In genomic region chr14:82963756-82964155, GRCh38 we compare ENCODE assay signal across 23 cellular contexts.
A peak's percentile ranks its signal among the peaks of the same experiment; 100 is the strongest.
DNase-seq lines count a peak whose midpoint lies in the region; FAIRE-seq and TF ChIP-seq lines count a peak whose summit lies in the region.
"Had no signal": no experiment of that assay in that cellular context is flagged by ENCODE, and none has a peak within 500 bp of the region (broad histone marks: within the 10 kb centered on the region; RNA-seq: fewer than 3 reads in every experiment).

No MANE protein-coding gene starts in this region.

- 83 to 89% (median 87%) methylated on average over 2 of the region's 2 CpGs for WGBS in small intestine, 3 donors
- WGBS in esophagus squamous epithelium, 2 donors, result 79 to 89% methylated on average over 2 of the region's 2 CpGs

- H3K27ac Mint-ChIP-seq in CD8-positive, alpha-beta memory T cell, result no peak overlapping the region
- H3K27ac Mint-ChIP-seq: B cell; CD4-positive, CD25-positive, alpha-beta regulatory T cell had no signal

- FAIRE-seq in RCC 7860 (lab: Jason Lieb, UNC) (peak; percentile 75), colon (lab: Jason Lieb, UNC) (peak; percentile 99), islet of Langerhans (lab: Jason Lieb, UNC) (peak; percentile 51), small intestine (lab: Jason Lieb, UNC) (peak; percentile 99)
- FAIRE-seq: GM12878, GM19239, H1 had no signal

- no peaks in the 10 kb centered on the region for H3K4me1 Mint-ChIP-seq in CD8-positive, alpha-beta memory T cell
- H3K4me1 Mint-ChIP-seq: B cell; CD4-positive, CD25-positive, alpha-beta regulatory T cell had no signal

- no peak overlapping the region for H3K4me3 ChIP-seq in small intestine (ENCODE audit: low read depth in 1 of 2, low read length in 2 of 2)
- no peak overlapping the region for H3K4me3 ChIP-seq in coronary artery
- H3K4me3 ChIP-seq in esophagus squamous epithelium, result no peak overlapping the region
- no peak overlapping the region for H3K4me3 ChIP-seq in CD8-positive, alpha-beta memory T cell (ENCODE audit: low read length)
- H3K4me3 ChIP-seq: BLaER1, GM12878, GM23248 had no signal

- no peak overlapping the region for H3K4me3 Mint-ChIP-seq in CD8-positive, alpha-beta memory T cell
- H3K4me3 Mint-ChIP-seq: B cell; CD4-positive, CD25-positive, alpha-beta regulatory T cell had no signal

- H3K27me3 ChIP-seq in small intestine (ENCODE audit: control insufficient read depth in 2 of 2, insufficient read depth in 2 of 2, low read length in 2 of 2) (no peaks in the 10 kb centered on the region), esophagus squamous epithelium (no peaks in the 10 kb centered on the region)
- no peaks in the 10 kb centered on the region for H3K27me3 ChIP-seq in CD8-positive, alpha-beta memory T cell (ENCODE audit: insufficient read depth, low read length, poor library complexity, severe bottlenecking)
- H3K27me3 ChIP-seq: BLaER1 had no signal

- no peaks in the 10 kb centered on the region for H3K27me3 Mint-ChIP-seq in CD8-positive, alpha-beta memory T cell
- H3K27me3 Mint-ChIP-seq: B cell; CD4-positive, CD25-positive, alpha-beta regulatory T cell had no signal

- no peak for DNase-seq in RCC 7860 (ENCODE audit: low spot score)
- no peak for DNase-seq in small intestine
- DNase-seq in coronary artery (ENCODE audit: low spot score), result no peak
- no peak for DNase-seq in esophagus squamous epithelium (lab: John Stamatoyannopoulos, UW)
- no peak for DNase-seq in CD8-positive, alpha-beta memory T cell
- no peak for DNase-seq in DMS 273 treated with DMSO at 0.1 percent for 48 hours (lab: John Stamatoyannopoulos, UW)
- DNase-seq: Calu3; CD4-positive, CD25-positive, alpha-beta regulatory T cell; COR-L47; DMS153; DND-41; GDM1; GM23248; H7; HCEC 1CT had no signal

- H3K9me3 ChIP-seq in small intestine (ENCODE audit: control insufficient read depth, low read depth), result no peaks in the 10 kb centered on the region
- no peaks in the 10 kb centered on the region for H3K9me3 ChIP-seq in esophagus squamous epithelium
- no peaks in the 10 kb centered on the region for H3K9me3 ChIP-seq in CD8-positive, alpha-beta memory T cell (ENCODE audit: low read length)
- H3K9me3 ChIP-seq: BLaER1 had no signal

- no peak overlapping the region for H3K27ac ChIP-seq in small intestine (ENCODE audit: low read depth in 1 of 2, low read length in 1 of 2)
- no peak overlapping the region for H3K27ac ChIP-seq in coronary artery
- no peak overlapping the region for H3K27ac ChIP-seq in esophagus squamous epithelium
- no peak overlapping the region for H3K27ac ChIP-seq in CD8-positive, alpha-beta memory T cell (ENCODE audit: low read depth, low read length)
- H3K27ac ChIP-seq: BLaER1, C4-2B, GM23248 had no signal

- POLR2A ChIA-PET in CD8-positive, alpha-beta memory T cell (lab: Charles Lee), result no interaction called here

- CTCF ChIA-PET in CD8-positive, alpha-beta memory T cell (lab: Charles Lee), result no interaction called here

- H3K36me3 Mint-ChIP-seq in CD8-positive, alpha-beta memory T cell, result no peaks in the 10 kb centered on the region
- H3K36me3 Mint-ChIP-seq: CD4-positive, CD25-positive, alpha-beta regulatory T cell had no signal

- peaks cover 8 to 30% (median 20%) of the 10 kb centered on the region in 5 donors for H3K9me3 Mint-ChIP-seq in CD8-positive, alpha-beta memory T cell

- no peaks in the 10 kb centered on the region for H3K36me3 ChIP-seq in small intestine (ENCODE audit: control insufficient read depth in 2 of 2, insufficient read depth in 2 of 2, low read length in 2 of 2)
- H3K36me3 ChIP-seq in esophagus squamous epithelium, result no peaks in the 10 kb centered on the region
- no peaks in the 10 kb centered on the region for H3K36me3 ChIP-seq in CD8-positive, alpha-beta memory T cell (ENCODE audit: insufficient read depth, low read length)
- H3K36me3 ChIP-seq: BLaER1 had no signal

- H3K4me1 ChIP-seq in small intestine (ENCODE audit: control insufficient read depth in 2 of 2, insufficient read depth in 1 of 2, low read depth in 1 of 2, low read length in 1 of 2) (no peaks in the 10 kb centered on the region), esophagus squamous epithelium (no peaks in the 10 kb centered on the region)
- H3K4me1 ChIP-seq in CD8-positive, alpha-beta memory T cell (ENCODE audit: insufficient read depth, low read length), result no peaks in the 10 kb centered on the region
- H3K4me1 ChIP-seq: BLaER1 had no signal

- TF ChIP-seq CTCF in coronary artery (IDR thresholded peaks at IDR 0.05), result no peak
- TF ChIP-seq CTCF in esophagus squamous epithelium (IDR thresholded peaks at IDR 0.05), result no peak

- no peak for TF ChIP-seq POLR2A in esophagus squamous epithelium (IDR thresholded peaks at IDR 0.05)

- intact Hi-C loops in esophagus squamous epithelium (cut with DNase I), result no loop called here
